ENCODE assay signal across 23 cellular contexts in genomic region chrX:54615109-54615508, GRCh38.
"Had no signal": no experiment of that assay in that cellular context is flagged by ENCODE, and none has a peak within 500 bp of the region (broad histone marks: within the 10 kb centered on the region; RNA-seq: fewer than 3 reads in every experiment).

No MANE protein-coding gene starts in this region.

- H3K36me3 ChIP-seq: colonic mucosa, esophagus muscularis mucosa, gastroesophageal sphincter, heart left ventricle, left lung, lower lobe of right lung had no signal

- H2AFZ ChIP-seq: hepatocyte had no signal

- H3K4me1 ChIP-seq: colonic mucosa, esophagus muscularis mucosa, foreskin keratinocyte, gastroesophageal sphincter, heart left ventricle, left lung, lower lobe of right lung had no signal

- FAIRE-seq: endometrium, endothelial cell of umbilical vein, frontal cortex had no signal

- H3K4me3 Mint-ChIP-seq: dendritic cell treated with granulocyte-macrophage colony-stimulating factor and Interleukin-4, amounts not matched to agents 40 ng/mL and 50 ng/mL, for 4 days; effector memory CD8-positive, alpha-beta T cell; endodermal cell; mesothelial cell of epicardium; naive thymus-derived CD4-positive, alpha-beta T cell had no signal

- H3K9me3 ChIP-seq: colonic mucosa, gastroesophageal sphincter, lower lobe of right lung had no signal

- H3K79me2 ChIP-seq: hepatocyte had no signal

- H3K27ac ChIP-seq: colonic mucosa, esophagus muscularis mucosa, foreskin keratinocyte, gastroesophageal sphincter, heart left ventricle, hepatocyte, left lung, lower lobe of right lung had no signal

- H3K27me3 Mint-ChIP-seq: dendritic cell treated with granulocyte-macrophage colony-stimulating factor and Interleukin-4, amounts not matched to agents 40 ng/mL and 50 ng/mL, for 4 days; effector memory CD8-positive, alpha-beta T cell; naive thymus-derived CD4-positive, alpha-beta T cell had no signal

- H3K27me3 ChIP-seq: colonic mucosa, esophagus muscularis mucosa, foreskin keratinocyte, gastroesophageal sphincter, heart left ventricle, hepatocyte, left lung had no signal

- H3K4me1 Mint-ChIP-seq: endodermal cell; mesothelial cell of epicardium; naive thymus-derived CD4-positive, alpha-beta T cell had no signal

- DNase-seq: colonic mucosa; cortex of kidney; effector CD8-positive, alpha-beta T cell; effector memory CD8-positive, alpha-beta T cell; endodermal cell; foreskin keratinocyte; heart left ventricle; hypothalamus; islet precursor cell; left cardiac atrium; left lung; left ventricle myocardium superior; lower lobe of right lung; mesenchymal stem cell; naive thymus-derived CD4-positive, alpha-beta T cell had no signal

- H3K4me3 ChIP-seq: colonic mucosa, esophagus muscularis mucosa, gastroesophageal sphincter, heart left ventricle, hepatocyte, left lung, lower lobe of right lung had no signal

- H3K27ac Mint-ChIP-seq: dendritic cell treated with granulocyte-macrophage colony-stimulating factor and Interleukin-4, amounts not matched to agents 40 ng/mL and 50 ng/mL, for 4 days; effector memory CD8-positive, alpha-beta T cell; endodermal cell; mesothelial cell of epicardium; naive thymus-derived CD4-positive, alpha-beta T cell had no signal

- H3K4me2 ChIP-seq: hepatocyte had no signal

- ATAC-seq: effector memory CD8-positive, alpha-beta T cell; foreskin keratinocyte; gastroesophageal sphincter; heart left ventricle; left cardiac atrium; left lung; left ventricle myocardium superior; lower lobe of right lung; naive thymus-derived CD4-positive, alpha-beta T cell had no signal
